ENCODE assay signal across 10 cellular contexts in genomic region chr14:61460853-61461611, GRCh38.
DNase-seq lines count a peak whose midpoint lies in the region; ATAC-seq and TF ChIP-seq lines count a peak whose summit lies in the region.
"Had no signal": no experiment of that assay in that cellular context is flagged by ENCODE, and none has a peak within 500 bp of the region (broad histone marks: within the 10 kb centered on the region; RNA-seq: fewer than 3 reads in every experiment).

No MANE protein-coding gene starts in this region.

- H3K9me3 Mint-ChIP-seq in effector memory CD8-positive, alpha-beta T cell = no peaks in the 10 kb centered on the region

- H3K4me1 ChIP-seq in upper lobe of right lung (peaks cover 13% of the 10 kb centered on the region), left lung (peaks cover 0 to 31% of the 10 kb centered on the region in 2 donors)

- no peaks in the 10 kb centered on the region for H3K27me3 Mint-ChIP-seq in effector memory CD8-positive, alpha-beta T cell
- H3K27me3 Mint-ChIP-seq: activated B cell treated with CpG ODN at 0.5 μM for 24 hours had no signal

- no peaks in the 10 kb centered on the region for H3K9me3 ChIP-seq in upper lobe of right lung
- H3K9me3 ChIP-seq in left lung = no peaks in the 10 kb centered on the region
- H3K9me3 ChIP-seq: MG63 had no signal

- peak; percentile 45 to 47 for DNase-seq in stimulated activated CD4-positive, alpha-beta T cell treated with anti-CD3 and anti-CD28 coated beads, Interleukin-15, amount 100 ng/mL, for 48 hours (ENCODE audit: low read depth in 2 of 2)
- no peak for DNase-seq in stimulated activated CD4-positive, alpha-beta T cell treated with anti-CD3 and anti-CD28 coated beads, Interleukin-4, amount 100 ng/mL, for 1 hour
- DNase-seq in T-helper 2 cell (peak in 3 of 5 experiments; percentile 26 to 46 (median 39)), upper lobe of right lung (no peak), globus pallidus (ENCODE audit: low spot score) (no peak), left lung (no peak), DMS153 (lab: John Stamatoyannopoulos, UW) (no peak)
- no peak for DNase-seq in effector memory CD8-positive, alpha-beta T cell
- DNase-seq: activated B cell treated with CpG ODN at 0.5 μM for 24 hours, MG63 had no signal

- H3K4me3 Mint-ChIP-seq in effector memory CD8-positive, alpha-beta T cell = no peak overlapping the region
- H3K4me3 Mint-ChIP-seq: activated B cell treated with CpG ODN at 0.5 μM for 24 hours had no signal

- no peak overlapping the region for H3K4me3 ChIP-seq in upper lobe of right lung
- H3K4me3 ChIP-seq in left lung = no peak overlapping the region
- H3K4me3 ChIP-seq: MG63 had no signal

- H3K27ac Mint-ChIP-seq in effector memory CD8-positive, alpha-beta T cell = peak overlapping the region; percentile 85 to 89
- H3K27ac Mint-ChIP-seq: activated B cell treated with CpG ODN at 0.5 μM for 24 hours had no signal

- H3K27me3 ChIP-seq in upper lobe of right lung (no peaks in the 10 kb centered on the region), left lung (no peaks in the 10 kb centered on the region)
- H3K27me3 ChIP-seq: MG63 had no signal

- intact Hi-C loops in upper lobe of right lung (cut with DNase I) (loop anchor here (5.0 to 10.0 kb wide), 3 partner anchors 74 to 376 kb away; no protein-coding TSS in a partner anchor), left lung (cut with DNase I) (loop anchor here (5.0 to 10.0 kb wide), 2 partner anchors 271 to 374 kb away; no protein-coding TSS in a partner anchor)

- peaks cover 91% of the 10 kb centered on the region for H3K36me3 Mint-ChIP-seq in effector memory CD8-positive, alpha-beta T cell (ENCODE audit: insufficient read depth)

- H3K4me1 Mint-ChIP-seq in effector memory CD8-positive, alpha-beta T cell (ENCODE audit: low read depth in 2 of 2) = peaks cover 44 to 78% of the 10 kb centered on the region in 2 donors

- H3K36me3 ChIP-seq in upper lobe of right lung (peaks cover 32% of the 10 kb centered on the region), left lung (peaks cover 0 to 21% of the 10 kb centered on the region in 2 donors)
- H3K36me3 ChIP-seq: MG63 had no signal

- no peak for TF ChIP-seq CTCF in upper lobe of right lung (IDR thresholded peaks at IDR 0.05)
- TF ChIP-seq CTCF in left lung (IDR thresholded peaks at IDR 0.05) = no peak

- no peak overlapping the region for H3K27ac ChIP-seq in upper lobe of right lung
- H3K27ac ChIP-seq in left lung = no peak overlapping the region

- peak; percentile 71 for ATAC-seq in effector memory CD8-positive, alpha-beta T cell (replicated peaks)
- ATAC-seq in upper lobe of right lung (peak; percentile 7), left lung (no peak)

Comparison
In these comparisons a context has a peak if more than half of its experiments do, and no peak if none do; other contexts are left out.
1. DNase-seq: peak in stimulated activated CD4-positive, alpha-beta T cell treated with anti-CD3 and anti-CD28 coated beads, Interleukin-15, amount 100 ng/mL, for 48 hours (2 of 2) and T-helper 2 cell (3 of 5); none in stimulated activated CD4-positive, alpha-beta T cell treated with anti-CD3 and anti-CD28 coated beads, Interleukin-4, amount 100 ng/mL, for 1 hour (single experiment), effector memory CD8-positive, alpha-beta T cell (0 of 3), upper lobe of right lung (single experiment), globus pallidus (single experiment), left lung (0 of 2) and DMS153 (single experiment).